Comparison of ENCODE assay signal across 9 cellular contexts in the genomic region with DNA sequence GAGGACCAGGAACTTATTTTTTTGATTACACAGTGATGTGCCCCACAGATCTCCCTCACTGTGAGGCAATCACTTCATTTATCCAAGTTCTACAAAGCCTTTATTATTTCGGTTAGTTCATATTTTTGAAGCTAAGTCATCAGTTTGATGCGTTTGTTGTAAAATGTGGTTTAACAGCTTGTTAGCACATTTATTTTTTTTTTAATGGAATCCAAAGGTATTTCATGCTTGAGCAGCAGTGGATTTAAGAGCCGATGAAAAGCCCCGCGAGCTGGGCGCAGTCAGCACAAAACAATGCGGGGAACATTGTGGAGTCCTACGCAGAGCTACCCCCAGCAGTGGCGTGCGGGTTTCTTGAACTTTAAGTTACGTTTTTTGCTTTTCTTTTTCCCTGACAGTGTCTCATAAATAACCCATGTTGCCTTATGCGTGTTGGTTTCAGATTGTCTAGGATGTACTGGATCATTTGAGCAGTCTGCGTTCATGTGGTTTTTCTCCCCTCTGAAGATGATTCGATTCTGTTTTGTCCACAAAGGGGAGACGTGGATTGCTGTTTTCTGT.
DNase-seq lines count a peak whose midpoint lies in the region; ATAC-seq and TF ChIP-seq lines count a peak whose summit lies in the region.
"Had no signal": no experiment of that assay in that cellular context is flagged by ENCODE, and none has a peak within 500 bp of the region (broad histone marks: within the 10 kb centered on the region; RNA-seq: fewer than 3 reads in every experiment).

No MANE protein-coding gene starts in this region.

- intact Hi-C loops in activated CD4-positive, alpha-beta memory T cell treated with anti-CD3 and anti-CD28 coated beads for 36 hours (cut with micrococcal nuclease), result no loop called here

- no peak overlapping the region for H3K4me3 Mint-ChIP-seq in activated CD4-positive, alpha-beta memory T cell treated with anti-CD3 and anti-CD28 coated beads for 36 hours
- no peak overlapping the region for H3K4me3 Mint-ChIP-seq in naive thymus-derived CD8-positive, alpha-beta T cell

- CTCF ChIA-PET in activated CD4-positive, alpha-beta memory T cell treated with anti-CD3 and anti-CD28 coated beads for 36 hours (lab: Charles Lee), result no interaction called here

- peak overlapping the region; percentile 30 for H3K4me3 ChIP-seq in astrocyte of the spinal cord (ENCODE audit: low read depth, low read length)

- no peaks in the 10 kb centered on the region for H3K27me3 Mint-ChIP-seq in activated CD4-positive, alpha-beta memory T cell treated with anti-CD3 and anti-CD28 coated beads for 36 hours
- peaks cover 0 to 2% (median 0%) of the 10 kb centered on the region in 5 donors for H3K27me3 Mint-ChIP-seq in naive thymus-derived CD8-positive, alpha-beta T cell

- no peak overlapping the region for H3K27ac Mint-ChIP-seq in activated CD4-positive, alpha-beta memory T cell treated with anti-CD3 and anti-CD28 coated beads for 36 hours
- no peak overlapping the region for H3K27ac Mint-ChIP-seq in naive thymus-derived CD8-positive, alpha-beta T cell

- in situ Hi-C loops in astrocyte of the spinal cord (cut with HindIII; ENCODE audit: low sequenced_read_pairs), result no loop called here

- peak; percentile 60 for DNase-seq in GM04504 (ENCODE audit: low read depth)
- DNase-seq in astrocyte of the spinal cord (ENCODE audit: low read depth, low spot score), result peak; percentile 97
- DNase-seq in inferior parietal cortex (ENCODE audit: extremely low spot score), result peak; percentile 4
- DNase-seq in smooth muscle cell of the brain vasculature (ENCODE audit: low read depth, low spot score), result peak; percentile 36
- no peak for DNase-seq in NCI-H2081 treated with DMSO at 0.1 percent for 48 hours (lab: John Stamatoyannopoulos, UW)
- DNase-seq in activated CD4-positive, alpha-beta memory T cell treated with anti-CD3 and anti-CD28 coated beads for 36 hours, result no peak
- no peak for DNase-seq in naive thymus-derived CD8-positive, alpha-beta T cell
- DNase-seq: GF-D8 had no signal

- peaks cover 7% of the 10 kb centered on the region for H3K9me3 Mint-ChIP-seq in activated CD4-positive, alpha-beta memory T cell treated with anti-CD3 and anti-CD28 coated beads for 36 hours
- H3K9me3 Mint-ChIP-seq in naive thymus-derived CD8-positive, alpha-beta T cell, result peaks cover 0 to 27% (median 5%) of the 10 kb centered on the region in 9 donors

- no peak for ATAC-seq in HG02678 (IDR thresholded peaks at IDR 0.05; ENCODE audit: unreplicated experiment)
- no peak for ATAC-seq in naive thymus-derived CD8-positive, alpha-beta T cell

- H3K4me1 Mint-ChIP-seq in activated CD4-positive, alpha-beta memory T cell treated with anti-CD3 and anti-CD28 coated beads for 36 hours (ENCODE audit: low read depth), result no peaks in the 10 kb centered on the region
- H3K4me1 Mint-ChIP-seq in naive thymus-derived CD8-positive, alpha-beta T cell, result no peaks in the 10 kb centered on the region

- no peak for TF ChIP-seq CTCF in astrocyte of the spinal cord (IDR thresholded peaks at IDR 0.05; ENCODE audit: low read depth, low read length)

- H3K36me3 Mint-ChIP-seq in activated CD4-positive, alpha-beta memory T cell treated with anti-CD3 and anti-CD28 coated beads for 36 hours, result no peaks in the 10 kb centered on the region
- H3K36me3 Mint-ChIP-seq in naive thymus-derived CD8-positive, alpha-beta T cell, result no peaks in the 10 kb centered on the region

- POLR2A ChIA-PET in activated CD4-positive, alpha-beta memory T cell treated with anti-CD3 and anti-CD28 coated beads for 36 hours (lab: Charles Lee), result no interaction called here
- POLR2A ChIA-PET in naive thymus-derived CD8-positive, alpha-beta T cell (lab: Charles Lee), result no interaction called here

Comparison
In these comparisons a context has a peak if more than half of its experiments do, and no peak if none do; other contexts are left out.
1. DNase-seq: peak in GM04504 (single experiment), astrocyte of the spinal cord (single experiment), inferior parietal cortex (single experiment) and smooth muscle cell of the brain vasculature (single experiment); none in NCI-H2081 treated with DMSO at 0.1 percent for 48 hours (single experiment), activated CD4-positive, alpha-beta memory T cell treated with anti-CD3 and anti-CD28 coated beads for 36 hours (single experiment) and naive thymus-derived CD8-positive, alpha-beta T cell (0 of 10).